16 cellular contexts compared by ENCODE assay signal in the genomic region with DNA sequence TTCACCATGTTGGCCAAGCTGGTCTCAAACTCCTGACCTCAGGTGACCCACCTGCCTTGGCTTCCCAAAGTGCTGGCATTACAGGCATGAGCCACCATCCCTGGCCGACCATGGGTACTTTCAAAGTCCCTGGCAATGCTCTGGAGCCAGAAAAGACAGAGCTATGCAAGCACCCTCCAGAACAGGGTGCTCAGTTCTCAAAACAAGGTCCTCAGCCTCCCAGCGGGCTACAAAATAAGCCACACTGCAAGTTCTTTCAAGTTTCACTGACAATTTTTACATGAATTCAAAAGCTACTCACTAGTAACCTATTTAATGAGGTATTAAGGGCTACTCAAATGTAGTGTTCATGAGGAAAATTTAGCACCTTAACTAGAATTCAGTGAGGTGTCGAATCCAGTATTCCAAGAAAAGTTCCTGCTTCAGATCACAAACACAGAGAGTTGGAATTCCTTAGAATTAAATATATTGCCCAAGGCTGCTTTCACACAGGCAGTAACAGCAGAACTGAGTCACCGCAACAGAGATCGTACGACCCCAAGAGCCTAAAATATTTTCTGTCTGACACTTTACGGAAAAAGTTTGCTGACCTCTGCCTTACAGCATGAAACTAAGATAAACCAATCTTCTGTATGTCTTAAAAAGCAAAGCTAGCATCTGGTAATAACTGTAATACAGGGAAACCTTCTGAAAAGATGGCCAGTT.
DNase-seq lines count a peak whose midpoint lies in the region; ATAC-seq and TF ChIP-seq lines count a peak whose summit lies in the region.
"Had no signal": no experiment of that assay in that cellular context is flagged by ENCODE, and none has a peak within 500 bp of the region (broad histone marks: within the 10 kb centered on the region; RNA-seq: fewer than 3 reads in every experiment).

No MANE protein-coding gene starts in this region.

- peaks cover 62% of the 10 kb centered on the region for H3K4me1 ChIP-seq in Panc1 (ENCODE audit: control insufficient read depth, insufficient read depth, low read length)
- peaks cover 59% of the 10 kb centered on the region for H3K4me1 ChIP-seq in mesodermal cell (ENCODE audit: control insufficient read depth, insufficient read depth, low read length, poor library complexity, severe bottlenecking)
- H3K4me1 ChIP-seq: parathyroid adenoma had no signal

- no peaks in the 10 kb centered on the region for H3K36me3 Mint-ChIP-seq in activated naive CD8-positive, alpha-beta T cell treated with anti-CD3 and anti-CD28 coated beads, Interleukin-2, amount 50 U/mL, for 24 hours (ENCODE audit: low read depth)
- H3K36me3 Mint-ChIP-seq: activated naive CD4-positive, alpha-beta T cell treated with anti-CD3 and anti-CD28 coated beads, Interleukin-2, amount 50 U/mL, for 24 hours had no signal

- TF ChIP-seq CTCF in BJ (IDR thresholded peaks at IDR 0.05; ENCODE audit: insufficient read depth, low read depth, low read length) (no peak), Panc1 (IDR thresholded peaks at IDR 0.05) (no peak)

- ATAC-seq in Panc1: no peak
- ATAC-seq in GM21717 (IDR thresholded peaks at IDR 0.05; ENCODE audit: unreplicated experiment): no peak
- no peak for ATAC-seq in activated naive CD8-positive, alpha-beta T cell treated with anti-CD3 and anti-CD28 coated beads, Interleukin-2, amount 50 U/mL, for 24 hours
- ATAC-seq: heart right ventricle, left cardiac atrium had no signal

- CTCF ChIA-PET in BJ (lab: Yijun Ruan, JAX): interaction anchor here (1.1 to 1.2 kb wide), 2 partner anchors 10 to 47 kb away, joined by 3 to 4 read pairs; no protein-coding TSS in a partner anchor
- CTCF ChIA-PET in Panc1 (lab: Charles Lee): interaction anchor here (1.6 kb wide), 1 partner anchor 13 kb away, joined by 4 read pairs; no protein-coding TSS in a partner anchor

- H3K9me3 Mint-ChIP-seq in activated naive CD8-positive, alpha-beta T cell treated with anti-CD3 and anti-CD28 coated beads, Interleukin-2, amount 50 U/mL, for 24 hours: no peaks in the 10 kb centered on the region
- H3K9me3 Mint-ChIP-seq: activated naive CD4-positive, alpha-beta T cell treated with anti-CD3 and anti-CD28 coated beads, Interleukin-2, amount 50 U/mL, for 24 hours had no signal

- H3K4me3 ChIP-seq in BJ (ENCODE audit: low read depth, low read length) (no peak overlapping the region), Panc1 (ENCODE audit: low read depth in 2 of 2, low read length in 2 of 2) (no peak overlapping the region), mesodermal cell (ENCODE audit: extremely low read depth, insufficient read depth, low read length, poor library complexity, severe bottlenecking) (no peak overlapping the region)
- H3K4me3 ChIP-seq: heart right ventricle had no signal

- H3K27me3 Mint-ChIP-seq in activated naive CD8-positive, alpha-beta T cell treated with anti-CD3 and anti-CD28 coated beads, Interleukin-2, amount 50 U/mL, for 24 hours: no peaks in the 10 kb centered on the region
- H3K27me3 Mint-ChIP-seq: activated naive CD4-positive, alpha-beta T cell treated with anti-CD3 and anti-CD28 coated beads, Interleukin-2, amount 50 U/mL, for 24 hours had no signal

- H3K27me3 ChIP-seq in BJ (ENCODE audit: control insufficient read depth, insufficient read depth, low read length) (no peaks in the 10 kb centered on the region), Panc1 (ENCODE audit: control insufficient read depth, insufficient read depth, low read length) (no peaks in the 10 kb centered on the region)
- H3K27me3 ChIP-seq: heart right ventricle had no signal

- no peak overlapping the region for H3K27ac Mint-ChIP-seq in activated naive CD8-positive, alpha-beta T cell treated with anti-CD3 and anti-CD28 coated beads, Interleukin-2, amount 50 U/mL, for 24 hours
- H3K27ac Mint-ChIP-seq: activated naive CD4-positive, alpha-beta T cell treated with anti-CD3 and anti-CD28 coated beads, Interleukin-2, amount 50 U/mL, for 24 hours had no signal

- in situ Hi-C loops in Panc1 (cut with HindIII; ENCODE audit: low pct_unique_long_range_greater_than_20kb, low sequenced_read_pairs): no loop called here

- peak overlapping the region; percentile 80 for H3K27ac ChIP-seq in Panc1 (ENCODE audit: low read length)
- H3K27ac ChIP-seq in mesodermal cell (ENCODE audit: low read depth, low read length, severe bottlenecking): peak overlapping the region; percentile 87
- H3K27ac ChIP-seq: heart right ventricle, parathyroid adenoma had no signal

- TSS peak; percentile 57 for BruUV-seq in Panc1 (replicated peaks; lab: Mats Ljungman, UMichigan)

- intact Hi-C loops in Panc1 (cut with micrococcal nuclease; ENCODE audit: unreplicated experiment): no loop called here

- 87 to 95% methylated on average over 5 to 6 of the region's 7 CpGs for WGBS in mesodermal cell (ENCODE audit: insufficient coverage in 2 of 2), 2 experiments

- POLR2A ChIA-PET in BJ (lab: Charles Lee) (interaction anchor here (0.6 to 0.7 kb wide), 2 partner anchors 9 to 35 kb away, joined by 3 to 4 read pairs; no protein-coding TSS in a partner anchor), Panc1 (lab: Charles Lee) (interaction anchor here (0.5 to 0.7 kb wide), 4 partner anchors 9 to 31 kb away, joined by 3 to 4 read pairs (median 4); no protein-coding TSS in a partner anchor)

- no peak overlapping the region for H3K4me3 Mint-ChIP-seq in activated naive CD8-positive, alpha-beta T cell treated with anti-CD3 and anti-CD28 coated beads, Interleukin-2, amount 50 U/mL, for 24 hours
- H3K4me3 Mint-ChIP-seq: activated naive CD4-positive, alpha-beta T cell treated with anti-CD3 and anti-CD28 coated beads, Interleukin-2, amount 50 U/mL, for 24 hours had no signal

- no peaks in the 10 kb centered on the region for H3K9me3 ChIP-seq in Panc1 (ENCODE audit: control insufficient read depth, insufficient read depth, low read depth, low read length)
- H3K9me3 ChIP-seq in mesodermal cell (ENCODE audit: control insufficient read depth, low read length): no peaks in the 10 kb centered on the region
- H3K9me3 ChIP-seq: heart right ventricle had no signal

- peaks cover 5% of the 10 kb centered on the region for H3K4me1 Mint-ChIP-seq in activated naive CD8-positive, alpha-beta T cell treated with anti-CD3 and anti-CD28 coated beads, Interleukin-2, amount 50 U/mL, for 24 hours

- DNase-seq in BJ (ENCODE audit: low read depth) (peak; percentile 64), Panc1 (ENCODE audit: low read depth, low spot score) (no peak), dedifferentiated amniotic fluid mesenchymal stem cell (ENCODE audit: extremely low spot score) (peak; percentile 64), islet precursor cell (no peak), NCI-H2081 (lab: John Stamatoyannopoulos, UW) (no peak)
- no peak for DNase-seq in activated naive CD8-positive, alpha-beta T cell treated with anti-CD3 and anti-CD28 coated beads, Interleukin-2, amount 50 U/mL, for 24 hours
- DNase-seq: activated CD4-positive, alpha-beta T cell treated with anti-CD3 and anti-CD28 coated beads for 4 hours; AML-193; heart right ventricle; KG1; left cardiac atrium; SIG-M5 had no signal

- H3K36me3 ChIP-seq in BJ (ENCODE audit: control insufficient read depth, insufficient read depth, low read length) (no peaks in the 10 kb centered on the region), Panc1 (ENCODE audit: control insufficient read depth, insufficient read depth, low read length) (no peaks in the 10 kb centered on the region), mesodermal cell (ENCODE audit: control insufficient read depth, insufficient read depth, low read length) (no peaks in the 10 kb centered on the region)
- H3K36me3 ChIP-seq: heart right ventricle had no signal

Comparison
In these comparisons a context has a peak if more than half of its experiments do, and no peak if none do; other contexts are left out.
1. DNase-seq: peak in BJ (single experiment) and dedifferentiated amniotic fluid mesenchymal stem cell (single experiment); none in Panc1 (single experiment), islet precursor cell (single experiment), NCI-H2081 (0 of 2) and activated naive CD8-positive, alpha-beta T cell treated with anti-CD3 and anti-CD28 coated beads, Interleukin-2, amount 50 U/mL, for 24 hours (single experiment).